ENCODE assay signal across 8 cellular contexts in the genomic region with DNA sequence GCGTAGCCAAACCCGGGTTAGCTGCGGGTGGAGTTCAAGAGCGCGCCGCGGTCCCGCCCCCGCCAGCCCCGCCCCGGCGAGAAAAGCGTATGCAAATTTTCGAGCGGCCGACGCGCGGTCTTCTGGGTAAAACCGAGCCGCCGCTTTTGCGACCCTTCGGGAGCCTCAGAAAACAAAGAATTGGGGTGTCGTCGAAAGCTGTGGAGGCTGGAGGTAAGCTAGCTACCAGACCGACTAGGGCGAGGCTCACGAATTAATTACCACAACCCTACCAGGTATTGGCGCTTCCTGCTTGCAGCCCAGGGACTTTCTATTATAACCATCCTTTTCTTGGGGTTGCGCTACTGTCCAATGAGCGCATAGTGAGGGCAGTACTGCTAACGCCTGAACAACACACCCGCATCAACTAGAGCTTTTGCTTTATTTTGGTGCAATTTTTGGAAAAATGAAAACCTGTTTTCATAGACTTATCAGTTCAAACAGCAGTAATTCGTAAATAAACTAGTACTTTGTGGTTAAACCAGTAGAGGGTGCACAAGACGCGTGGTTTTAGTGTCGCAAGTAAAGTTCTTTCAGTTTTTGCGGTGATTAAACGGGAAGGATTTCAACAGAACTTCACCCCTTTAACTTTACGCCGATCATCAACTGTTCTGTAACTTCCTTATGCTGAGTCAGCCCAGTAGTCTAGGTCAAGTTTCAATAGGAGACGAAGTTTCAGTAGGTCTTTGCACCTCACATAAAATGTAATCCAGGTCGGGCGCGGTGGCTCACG. TPM values are rescaled to one million over a fixed set of nuclear protein-coding genes. Genes with fewer than 3 reads are reported as not detected.
DNase-seq lines count a peak whose midpoint lies in the region; ATAC-seq lines count a peak whose summit lies in the region.

TSS of gene RNU4ATAC (plus strand) at position 318 of the 772 bp plus-strand sequence.

- no peaks in the 10 kb centered on the region for H3K36me3 ChIP-seq in muscle layer of colon (ENCODE audit: insufficient read depth, low read length)

- peak within 1 kb of the TSS; percentile 81 for H3K9ac ChIP-seq in muscle layer of colon (ENCODE audit: low read length)

- H3K9me3 ChIP-seq in muscle layer of colon (ENCODE audit: low read length) = no peaks in the 10 kb centered on the region

- no peaks in the 10 kb centered on the region for H3K27me3 ChIP-seq in muscle layer of colon (ENCODE audit: control insufficient read depth in 1 of 2, insufficient read depth in 2 of 2, low read length in 2 of 2)

- DNase-seq in DMS153 (lab: John Stamatoyannopoulos, UW) (peak; percentile 93), HuH-7.5 (ENCODE audit: low spot score) (peak; percentile 28), OCI-M1 (lab: John Stamatoyannopoulos, UW) (peak; percentile 99)
- peak; percentile 89 for DNase-seq in activated T-cell treated with anti-CD3 and anti-CD28 coated beads, Interleukin-2, amount 50 U/mL, for 1 hour
- peak; percentile 56 for DNase-seq in stimulated activated CD8-positive, alpha-beta memory T cell treated with anti-CD3 and anti-CD28 coated beads, Interleukin-7, amount 100 ng/mL, for 24 hours (ENCODE audit: low read depth)

- H3K27ac ChIP-seq in muscle layer of colon (ENCODE audit: low read depth, low read length) = peak within 1 kb of the TSS; percentile 96

- H3K4me3 ChIP-seq in muscle layer of colon (ENCODE audit: low read depth in 1 of 2, low read length in 2 of 2) = peak within 1 kb of the TSS; percentile 79 to 89

- ATAC-seq in GM21526 (IDR thresholded peaks at IDR 0.05; ENCODE audit: low FRiP score, unreplicated experiment) = peak; percentile 61
- peak; percentile 85 for ATAC-seq in esophagus mucosa

- H3K4me1 ChIP-seq in muscle layer of colon (ENCODE audit: insufficient read depth, low read length) = peaks cover 30% of the 10 kb centered on the region

RNA-seq across cellular contexts. Expression of gene RNU4ATAC, which starts in this region (rescaled TPM):
- total RNA-seq in esophagus mucosa = not detected

Comparison
In these comparisons a context has a peak if more than half of its experiments do, and no peak if none do; other contexts are left out.
1. Peak in every context shown above with its lines: DNase-seq, ATAC-seq, H3K4me3 ChIP-seq and H3K27ac ChIP-seq.
2. Peak in ATAC-seq in esophagus mucosa; RNA of the gene not detected or under 1 TPM.
3. DNase-seq: peak in every context shown above with its lines; median percentile 99 in OCI-M1; 93 in DMS153; 89 in activated T-cell treated with anti-CD3 and anti-CD28 coated beads, Interleukin-2, amount 50 U/mL, for 1 hour; 56 in stimulated activated CD8-positive, alpha-beta memory T cell treated with anti-CD3 and anti-CD28 coated beads, Interleukin-7, amount 100 ng/mL, for 24 hours; 28 in HuH-7.5.